In the genomic region with DNA sequence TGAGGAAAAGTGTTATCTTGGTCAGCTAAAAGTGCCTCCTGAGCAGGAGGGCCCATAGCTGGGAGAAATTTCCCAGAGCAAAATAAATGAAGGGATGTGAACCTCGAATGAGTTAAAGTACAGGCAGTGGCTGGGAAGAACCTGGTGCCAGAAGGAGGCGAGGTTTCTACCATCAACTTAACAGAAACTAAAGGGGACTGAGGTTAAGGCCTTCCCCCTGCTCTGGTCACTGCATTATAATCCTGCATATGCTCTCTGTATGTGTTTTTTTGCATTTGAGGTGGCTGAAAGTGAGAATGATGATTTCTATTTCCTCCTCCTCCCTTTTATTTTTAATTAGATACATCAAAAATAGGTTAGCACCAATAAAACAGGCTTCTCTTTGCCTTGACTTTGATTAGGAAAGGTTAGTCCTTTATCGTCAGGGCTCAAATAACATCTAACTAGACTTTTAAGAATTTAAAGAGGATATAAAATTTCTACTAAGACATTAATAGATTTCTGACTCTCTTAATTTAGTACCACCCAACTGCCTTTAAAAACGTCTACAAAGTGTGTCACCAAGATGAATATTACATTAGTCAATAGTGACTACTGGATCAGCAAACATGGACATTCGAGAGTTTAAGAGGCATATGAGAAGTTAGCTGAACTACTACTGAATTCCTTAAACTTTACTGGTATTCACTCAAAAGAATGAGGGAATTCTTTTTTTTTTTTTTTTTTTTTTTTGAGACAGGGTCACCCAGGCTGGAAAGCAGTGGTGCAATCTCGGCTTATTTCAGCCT, we compare ENCODE assay signal across 17 cellular contexts. TPM values are rescaled to one million over a fixed set of nuclear protein-coding genes. Genes with fewer than 3 reads are reported as not detected.
A peak's percentile ranks its signal among the peaks of the same experiment; 100 is the strongest.
DNase-seq lines count a peak whose midpoint lies in the region; ATAC-seq and TF ChIP-seq lines count a peak whose summit lies in the region.
"Had no signal": no experiment of that assay in that cellular context is flagged by ENCODE, and none has a peak within 500 bp of the region (broad histone marks: within the 10 kb centered on the region; RNA-seq: fewer than 3 reads in every experiment).

No MANE protein-coding gene starts in this region.

- no peaks in the 10 kb centered on the region for H3K27me3 ChIP-seq in CD8-positive, alpha-beta memory T cell (ENCODE audit: insufficient read depth, low read length, poor library complexity, severe bottlenecking)
- no peaks in the 10 kb centered on the region for H3K27me3 ChIP-seq in vagina
- H3K27me3 ChIP-seq: adrenal gland, heart right ventricle, upper lobe of right lung had no signal

- H3K9me3 ChIP-seq in CD8-positive, alpha-beta memory T cell (ENCODE audit: low read length) = no peaks in the 10 kb centered on the region
- no peaks in the 10 kb centered on the region for H3K9me3 ChIP-seq in vagina
- H3K9me3 ChIP-seq: adrenal gland, heart right ventricle, upper lobe of right lung had no signal

- TF ChIP-seq POLR2A in vagina (IDR thresholded peaks at IDR 0.05) = no peak

- H3K4me3 ChIP-seq in CD8-positive, alpha-beta memory T cell (ENCODE audit: low read length) = no peak overlapping the region
- H3K4me3 ChIP-seq in vagina = no peak overlapping the region
- H3K4me3 ChIP-seq: adrenal gland, heart right ventricle, K562, upper lobe of right lung had no signal

- H3K36me3 ChIP-seq in CD8-positive, alpha-beta memory T cell (ENCODE audit: insufficient read depth, low read length) = no peaks in the 10 kb centered on the region
- H3K36me3 ChIP-seq in vagina = no peaks in the 10 kb centered on the region
- H3K36me3 ChIP-seq: adrenal gland, heart right ventricle, upper lobe of right lung, WERI-Rb-1 had no signal

- no peaks in the 10 kb centered on the region for H3K9me3 Mint-ChIP-seq in CD8-positive, alpha-beta memory T cell
- H3K9me3 Mint-ChIP-seq in activated T-helper 17 cell treated with anti-CD3 and anti-CD28 coated beads, Interleukin-2, amount 50 U/mL, for 72 hours = no peaks in the 10 kb centered on the region

- CTCF ChIA-PET in CD8-positive, alpha-beta memory T cell (lab: Charles Lee) = interaction anchor here (2.1 to 2.4 kb wide), 2 partner anchors 14 to 50 kb away, joined by 8 to 9 read pairs; a partner anchor contains a TSS

- no peak overlapping the region for H3K4me3 Mint-ChIP-seq in CD8-positive, alpha-beta memory T cell
- H3K4me3 Mint-ChIP-seq in activated T-helper 17 cell treated with anti-CD3 and anti-CD28 coated beads, Interleukin-2, amount 50 U/mL, for 72 hours = peak overlapping the region; percentile 43

- no peak overlapping the region for H3K27ac ChIP-seq in CD8-positive, alpha-beta memory T cell (ENCODE audit: low read depth, low read length)
- H3K27ac ChIP-seq in vagina = no peak overlapping the region
- no peak overlapping the region for H3K27ac ChIP-seq in caudate nucleus (ENCODE audit: low read depth, low read length)
- H3K27ac ChIP-seq: adrenal gland, heart right ventricle, upper lobe of right lung, WERI-Rb-1 had no signal

- H3K27ac Mint-ChIP-seq in CD8-positive, alpha-beta memory T cell = peak overlapping the region; percentile 0 to 90 (median 66)
- H3K27ac Mint-ChIP-seq in activated T-helper 17 cell treated with anti-CD3 and anti-CD28 coated beads, Interleukin-2, amount 50 U/mL, for 72 hours = peak overlapping the region; percentile 48

- ATAC-seq in GM19455 (IDR thresholded peaks at IDR 0.05; ENCODE audit: unreplicated experiment) (peak; percentile 59), HG02938 (IDR thresholded peaks at IDR 0.05; ENCODE audit: unreplicated experiment) (peak; percentile 49)
- peak; percentile 25 for ATAC-seq in activated T-helper 17 cell treated with anti-CD3 and anti-CD28 coated beads, Interleukin-2, amount 50 U/mL, for 72 hours (replicated peaks)
- ATAC-seq: heart right ventricle, K562, left cardiac atrium, upper lobe of right lung had no signal

- POLR2A ChIA-PET in CD8-positive, alpha-beta memory T cell (lab: Charles Lee) = no interaction called here

- H3K4me1 ChIP-seq in CD8-positive, alpha-beta memory T cell (ENCODE audit: insufficient read depth, low read length) = peaks cover 10% of the 10 kb centered on the region
- H3K4me1 ChIP-seq in vagina = no peaks in the 10 kb centered on the region
- H3K4me1 ChIP-seq: adrenal gland had no signal

- H3K27me3 Mint-ChIP-seq in CD8-positive, alpha-beta memory T cell = no peaks in the 10 kb centered on the region
- no peaks in the 10 kb centered on the region for H3K27me3 Mint-ChIP-seq in activated T-helper 17 cell treated with anti-CD3 and anti-CD28 coated beads, Interleukin-2, amount 50 U/mL, for 72 hours

- no peak for DNase-seq in CD8-positive, alpha-beta memory T cell
- no peak for DNase-seq in stimulated activated CD4-positive, alpha-beta T cell treated with anti-CD3 and anti-CD28 coated beads, Interleukin-12 subunit alpha, Interleukin-12 subunit beta, amount 100 ng/mL, for 4 hours
- DNase-seq in vagina (ENCODE audit: extremely low spot score in 2 of 2) (no peak), caudate nucleus (lab: John Stamatoyannopoulos, UW) (no peak)
- DNase-seq in activated naive CD4-positive, alpha-beta T cell treated with anti-CD3 and anti-CD28 coated beads, Interleukin-2, amount 50 U/mL, for 16 hours = no peak
- DNase-seq: adrenal gland, DND-41, heart right ventricle, left cardiac atrium, NCI-H1436, NCI-H446, upper lobe of right lung, WERI-Rb-1 had no signal

- no peak for TF ChIP-seq CTCF in vagina (IDR thresholded peaks at IDR 0.05)

- intact Hi-C loops in vagina (cut with DNase I) = loop anchor here (10.0 kb wide), 1 partner anchor 49 kb away; a partner anchor contains a TSS

- peaks cover 33 to 46% (median 43%) of the 10 kb centered on the region in 3 donors for H3K4me1 Mint-ChIP-seq in CD8-positive, alpha-beta memory T cell
- peaks cover 35% of the 10 kb centered on the region for H3K4me1 Mint-ChIP-seq in activated T-helper 17 cell treated with anti-CD3 and anti-CD28 coated beads, Interleukin-2, amount 50 U/mL, for 72 hours

- H3K36me3 Mint-ChIP-seq in CD8-positive, alpha-beta memory T cell = peaks cover 0 to 5% (median 0%) of the 10 kb centered on the region in 3 donors
- peaks cover 16% of the 10 kb centered on the region for H3K36me3 Mint-ChIP-seq in activated T-helper 17 cell treated with anti-CD3 and anti-CD28 coated beads, Interleukin-2, amount 50 U/mL, for 72 hours (ENCODE audit: low read depth)

RNA-seq across cellular contexts. Expression of a gene that starts 49.2 kb away (rescaled TPM):
- total RNA-seq in CD8-positive, alpha-beta memory T cell = 1 to 10 TPM; 5.8 to 6.5 TPM
- 5.3 TPM for polyA plus RNA-seq in CD8-positive, alpha-beta memory T cell
- total RNA-seq in activated T-helper 17 cell treated with anti-CD3 and anti-CD28 coated beads, Interleukin-2, amount 50 U/mL, for 72 hours = 10 to 100 TPM; 15.1 to 16.7 TPM
- 0.49 TPM for total RNA-seq in vagina

RNA-seq across cellular contexts. Expression of a gene that starts 50.5 kb away (rescaled TPM):
- total RNA-seq in CD8-positive, alpha-beta memory T cell = 10 to 100 TPM; 21.8 to 22.6 TPM
- polyA plus RNA-seq in CD8-positive, alpha-beta memory T cell = 38.9 TPM
- 10 to 100 TPM; 47.5 to 54.3 TPM for total RNA-seq in activated T-helper 17 cell treated with anti-CD3 and anti-CD28 coated beads, Interleukin-2, amount 50 U/mL, for 72 hours
- 18.9 TPM for total RNA-seq in vagina
